In genomic region chr13:30584332-30584731, GRCh38 we compare ENCODE assay signal across 16 cellular contexts. TPM values are rescaled to one million over a fixed set of nuclear protein-coding genes. Genes with fewer than 3 reads are reported as not detected.
A peak's percentile ranks its signal among the peaks of the same experiment; 100 is the strongest.
DNase-seq lines count a peak whose midpoint lies in the region; ATAC-seq and TF ChIP-seq lines count a peak whose summit lies in the region.
"Had no signal": no experiment of that assay in that cellular context is flagged by ENCODE, and none has a peak within 500 bp of the region (broad histone marks: within the 10 kb centered on the region; RNA-seq: fewer than 3 reads in every experiment).

No MANE protein-coding gene starts in this region.

- ATAC-seq in SK-N-SH treated with all-trans-retinoic acid at 6 μM for 48 hours (no peak), GM21367 (IDR thresholded peaks at IDR 0.05; ENCODE audit: unreplicated experiment) (no peak), gastrocnemius medialis (no peak)
- ATAC-seq: A549; CD8-positive, alpha-beta T cell had no signal

- no peak overlapping the region for H3K4me2 ChIP-seq in SK-N-SH
- H3K4me2 ChIP-seq: A549 had no signal

- WGBS in SK-N-SH (ENCODE audit: low lambda C conversion rate): 91% methylated on average over 1 of the region's 1 CpG

- no peak for DNase-seq in SK-N-SH
- DNase-seq in amniotic epithelial cell (ENCODE audit: low read depth): peak; percentile 12
- DNase-seq in gastrocnemius medialis: no peak
- DNase-seq: AML-193; Caco-2; Calu3; CD4-positive, alpha-beta T cell; CD8-positive, alpha-beta T cell; DMS79 treated with DMSO at 0.1 percent for 48 hours; GF-D8 had no signal

- TF ChIP-seq EP300 in SK-N-SH (IDR thresholded peaks at IDR 0.05; ENCODE audit: borderline replicate concordance in 1 of 2, low read depth in 1 of 2, low read length in 1 of 2): no peak

- intact Hi-C loops in gastrocnemius medialis (cut with DNase I; ENCODE audit: low total_unique reads): no loop called here

- in situ Hi-C loops in gastrocnemius medialis (cut with MboI; ENCODE audit: low sequenced_read_pairs in 4 of 4): no loop called here

- TF ChIP-seq CTCF in SK-N-SH (IDR thresholded peaks at IDR 0.05) (no peak), gastrocnemius medialis (IDR thresholded peaks at IDR 0.05 in 4 of 5, conservative IDR thresholded peaks at IDR 0.05 in 1 of 5) (no peak)

- H3K4me1 ChIP-seq in SK-N-SH (ENCODE audit: control insufficient read depth in 1 of 2, insufficient read depth in 2 of 2, low read depth in 1 of 2, low read length in 1 of 2): no peaks in the 10 kb centered on the region; a peak in 1 of 4 replicates
- peaks cover 6 to 11% of the 10 kb centered on the region in 2 donors for H3K4me1 ChIP-seq in gastrocnemius medialis
- H3K4me1 ChIP-seq: Caco-2 had no signal

- no peak for TF ChIP-seq POLR2A in gastrocnemius medialis (IDR thresholded peaks at IDR 0.05)

- no peak overlapping the region for H2AFZ ChIP-seq in SK-N-SH (ENCODE audit: low read depth)

- H3K27me3 ChIP-seq in SK-N-SH (ENCODE audit: insufficient read depth): no peaks in the 10 kb centered on the region
- no peaks in the 10 kb centered on the region for H3K27me3 ChIP-seq in gastrocnemius medialis
- H3K27me3 ChIP-seq: BLaER1 treated with 17β-estradiol and CSF1 and Interleukin-3, amounts not matched to agents 10 nM and 100 nM had no signal

- no peak for TF ChIP-seq RAD21 in SK-N-SH (IDR thresholded peaks at IDR 0.05; ENCODE audit: low read length)

- no peaks in the 10 kb centered on the region for H3K9me3 ChIP-seq in SK-N-SH
- no peaks in the 10 kb centered on the region for H3K9me3 ChIP-seq in gastrocnemius medialis
- H3K9me3 ChIP-seq: A549; BLaER1 treated with 17β-estradiol and CSF1 and Interleukin-3, amounts not matched to agents 10 nM and 100 nM; Caco-2 had no signal

- H3K79me2 ChIP-seq in SK-N-SH (ENCODE audit: insufficient read depth): no peaks in the 10 kb centered on the region; the same call in 1 of the 2 replicates

- peaks cover 3% of the 10 kb centered on the region for H3F3A ChIP-seq in SK-N-SH (replicated peaks; ENCODE audit: insufficient read depth)

- H3K9ac ChIP-seq in SK-N-SH: no peak overlapping the region
- H3K9ac ChIP-seq: BLaER1 treated with 17β-estradiol and CSF1 and Interleukin-3, amounts not matched to agents 10 nM and 100 nM had no signal

- H3K27ac ChIP-seq in SK-N-SH (ENCODE audit: low read depth in 2 of 2, low read length in 1 of 2) (no peak overlapping the region), gastrocnemius medialis (no peak overlapping the region)
- H3K27ac ChIP-seq: 22Rv1; A549; BLaER1 treated with 17β-estradiol and CSF1 and Interleukin-3, amounts not matched to agents 10 nM and 100 nM; C4-2B had no signal

- no peak overlapping the region for H3K4me3 ChIP-seq in SK-N-SH (ENCODE audit: low read depth in 2 of 2, low read length in 1 of 2)
- H3K4me3 ChIP-seq in gastrocnemius medialis: no peak overlapping the region
- H3K4me3 ChIP-seq: A549; BLaER1 treated with 17β-estradiol and CSF1 and Interleukin-3, amounts not matched to agents 10 nM and 100 nM had no signal

- CTCF ChIA-PET in SK-N-SH (lab: Yijun Ruan, JAX): no interaction called here

- POLR2A ChIA-PET in SK-N-SH (lab: Yijun Ruan, JAX): no interaction called here

- H3K9me2 ChIP-seq in SK-N-SH: no peaks in the 10 kb centered on the region

- no peaks in the 10 kb centered on the region for H3K36me3 ChIP-seq in SK-N-SH (replicated peaks in 1 of 2; ENCODE audit: control insufficient read depth in 1 of 2, insufficient read depth in 2 of 2, low read length in 1 of 2)
- H3K36me3 ChIP-seq in gastrocnemius medialis: no peaks in the 10 kb centered on the region
- H3K36me3 ChIP-seq: BLaER1 treated with 17β-estradiol and CSF1 and Interleukin-3, amounts not matched to agents 10 nM and 100 nM had no signal

- no peaks in the 10 kb centered on the region for H4K20me1 ChIP-seq in SK-N-SH (ENCODE audit: insufficient read depth)
- H4K20me1 ChIP-seq: BLaER1 treated with 17β-estradiol and CSF1 and Interleukin-3, amounts not matched to agents 10 nM and 100 nM had no signal

TF ChIP-seq in SK-N-SH, 30 proteins besides CTCF, POLR2A, EP300 and RAD21:
- TF ChIP-seq JUND (IDR thresholded peaks at IDR 0.05) (no peak), REST (IDR thresholded peaks at IDR 0.05; ENCODE audit: low read depth, low read length) (peak; percentile 74; the same call in 1 of the 2 replicates)

TF ChIP-seq in SK-N-SH treated with all-trans-retinoic acid at 6 μM for 48 hours, 23 proteins besides CTCF, POLR2A, EP300 and RAD21:
- TF ChIP-seq PPARA (CRISPR knock-in tag; IDR thresholded peaks at IDR 0.05; ENCODE audit: borderline replicate concordance) (no peak), ISL1 (CRISPR knock-in tag; IDR thresholded peaks at IDR 0.05) (no peak), ZNF70 (CRISPR knock-in tag; IDR thresholded peaks at IDR 0.05) (no peak), CSDC2 (CRISPR knock-in tag; IDR thresholded peaks at IDR 0.05) (no peak), TOX (CRISPR knock-in tag; IDR thresholded peaks at IDR 0.05; ENCODE audit: borderline replicate concordance) (no peak), ZFP30 (CRISPR knock-in tag; IDR thresholded peaks at IDR 0.05) (no peak), BACH2 (CRISPR knock-in tag; IDR thresholded peaks at IDR 0.05; ENCODE audit: borderline replicate concordance) (no peak), CSRNP3 (CRISPR knock-in tag; IDR thresholded peaks at IDR 0.05) (no peak), TSHZ2 (CRISPR knock-in tag; IDR thresholded peaks at IDR 0.05) (no peak), GLIS3 (CRISPR knock-in tag; IDR thresholded peaks at IDR 0.05) (no peak), ZC3H10 (CRISPR knock-in tag; IDR thresholded peaks at IDR 0.05) (no peak), OSR1 (CRISPR knock-in tag; IDR thresholded peaks at IDR 0.05) (no peak), ZNF565 (CRISPR knock-in tag; conservative IDR thresholded peaks at IDR 0.05; ENCODE audit: low read depth) (no peak), ESRRG (CRISPR knock-in tag; IDR thresholded peaks at IDR 0.05) (no peak), RARB (CRISPR knock-in tag; IDR thresholded peaks at IDR 0.05) (no peak), CREB5 (CRISPR knock-in tag; IDR thresholded peaks at IDR 0.05; ENCODE audit: low read depth) (no peak), ZFP3 (CRISPR knock-in tag; IDR thresholded peaks at IDR 0.05) (no peak)

RNA-seq across cellular contexts. Expression of gene USPL1, which starts 33.4 kb away (rescaled TPM):
- 6.4 and 9.2 TPM in 2 replicates for polyA plus RNA-seq in SK-N-SH (2012; rRNA removed)
- 8.1 and 9.0 TPM in 2 replicates for polyA plus RNA-seq in SK-N-SH (2012; cell fraction: cytosol; rRNA removed)
- 12.4 and 22.4 TPM in 2 replicates for polyA plus RNA-seq in SK-N-SH (2012; cell fraction: nucleus; rRNA removed)
- 10 to 100 TPM; 14.2 to 18.4 (median 15.6) TPM for total RNA-seq in gastrocnemius medialis
